ENCODE assay signal across 19 cellular contexts in genomic region chr5:2269656-2270055, GRCh38.
DNase-seq lines count a peak whose midpoint lies in the region; ATAC-seq and TF ChIP-seq lines count a peak whose summit lies in the region.
"Had no signal": no experiment of that assay in that cellular context is flagged by ENCODE, and none has a peak within 500 bp of the region (broad histone marks: within the 10 kb centered on the region; RNA-seq: fewer than 3 reads in every experiment).

No MANE protein-coding gene starts in this region.

- H3K9me3 ChIP-seq in sigmoid colon = no peaks in the 10 kb centered on the region
- H3K9me3 ChIP-seq: BLaER1, Caco-2 had no signal

- H3K27me3 ChIP-seq in sigmoid colon = peaks cover 0 to 6% (median 0%) of the 10 kb centered on the region in 3 donors
- H3K27me3 ChIP-seq: BLaER1 had no signal

- H3K4me3 Mint-ChIP-seq in natural killer cell treated with Interleukin-12 subunit alpha and Interleukin-12 subunit beta and Interleukin-15 and Interleukin-18, amount 100 ng/mL, for 72 hours = no peak overlapping the region
- H3K4me3 Mint-ChIP-seq in natural killer cell = no peak overlapping the region
- H3K4me3 Mint-ChIP-seq: B cell; CD4-positive, CD25-positive, alpha-beta regulatory T cell; CD8-positive, alpha-beta T cell; H9 had no signal

- H3K27me3 Mint-ChIP-seq in natural killer cell treated with Interleukin-12 subunit alpha and Interleukin-12 subunit beta and Interleukin-15 and Interleukin-18, amount 100 ng/mL, for 72 hours = peaks cover 8 to 10% of the 10 kb centered on the region in 2 donors
- peaks cover 0 to 7% of the 10 kb centered on the region in 2 donors for H3K27me3 Mint-ChIP-seq in natural killer cell (ENCODE audit: low read depth in 2 of 2)
- H3K27me3 Mint-ChIP-seq: B cell had no signal

- H3K4me1 ChIP-seq in sigmoid colon = no peaks in the 10 kb centered on the region
- H3K4me1 ChIP-seq: Caco-2 had no signal

- no peak for TF ChIP-seq POLR2A in sigmoid colon (IDR thresholded peaks at IDR 0.05)

- WGBS in sigmoid colon, 2 donors = 74 to 85% methylated on average over 5 of the region's 5 CpGs

- H3K36me3 Mint-ChIP-seq in natural killer cell treated with Interleukin-12 subunit alpha and Interleukin-12 subunit beta and Interleukin-15 and Interleukin-18, amount 100 ng/mL, for 72 hours = no peaks in the 10 kb centered on the region
- no peaks in the 10 kb centered on the region for H3K36me3 Mint-ChIP-seq in natural killer cell
- H3K36me3 Mint-ChIP-seq: CD4-positive, CD25-positive, alpha-beta regulatory T cell; CD8-positive, alpha-beta T cell had no signal

- intact Hi-C loops in natural killer cell (cut with micrococcal nuclease) = no loop called here
- intact Hi-C loops in sigmoid colon (cut with DNase I) = no loop called here

- H3K4me1 Mint-ChIP-seq in natural killer cell treated with Interleukin-12 subunit alpha and Interleukin-12 subunit beta and Interleukin-15 and Interleukin-18, amount 100 ng/mL, for 72 hours (ENCODE audit: low read depth in 2 of 2) = no peaks in the 10 kb centered on the region
- H3K4me1 Mint-ChIP-seq in natural killer cell = no peaks in the 10 kb centered on the region
- H3K4me1 Mint-ChIP-seq: B cell; CD4-positive, CD25-positive, alpha-beta regulatory T cell had no signal

- H3K4me3 ChIP-seq in sigmoid colon = no peak overlapping the region
- H3K4me3 ChIP-seq: BLaER1, GM23248 had no signal

- DNase-seq in natural killer cell treated with Interleukin-12 subunit alpha and Interleukin-12 subunit beta and Interleukin-15 and Interleukin-18, amount 100 ng/mL, for 72 hours (ENCODE audit: low spot score) = no peak
- DNase-seq in natural killer cell = no peak
- DNase-seq in islet precursor cell = peak; percentile 31
- DNase-seq in sigmoid colon = peak; percentile 32
- no peak for DNase-seq in superior temporal gyrus (ENCODE audit: extremely low spot score)
- DNase-seq: Caco-2; CD4-positive, CD25-positive, alpha-beta regulatory T cell; CD8-positive, alpha-beta T cell; DMS153; DND-41; GM23248; H9 had no signal

- H3K27ac Mint-ChIP-seq in natural killer cell treated with Interleukin-12 subunit alpha and Interleukin-12 subunit beta and Interleukin-15 and Interleukin-18, amount 100 ng/mL, for 72 hours = no peak overlapping the region
- H3K27ac Mint-ChIP-seq in natural killer cell = no peak overlapping the region
- H3K27ac Mint-ChIP-seq: B cell; CD4-positive, CD25-positive, alpha-beta regulatory T cell; CD8-positive, alpha-beta T cell had no signal

- TF ChIP-seq CTCF in natural killer cell (IDR thresholded peaks at IDR 0.05) (no peak), sigmoid colon (IDR thresholded peaks at IDR 0.05) (no peak)

- no peaks in the 10 kb centered on the region for H3K36me3 ChIP-seq in sigmoid colon
- H3K36me3 ChIP-seq: BLaER1 had no signal

- no peaks in the 10 kb centered on the region for H3K9me3 Mint-ChIP-seq in natural killer cell treated with Interleukin-12 subunit alpha and Interleukin-12 subunit beta and Interleukin-15 and Interleukin-18, amount 100 ng/mL, for 72 hours
- H3K9me3 Mint-ChIP-seq in natural killer cell = no peaks in the 10 kb centered on the region
- H3K9me3 Mint-ChIP-seq: CD8-positive, alpha-beta T cell; H9 had no signal

- ATAC-seq in natural killer cell treated with Interleukin-12 subunit alpha and Interleukin-12 subunit beta and Interleukin-15 and Interleukin-18, amount 100 ng/mL, for 72 hours = peak; percentile 28 to 43
- no peak for ATAC-seq in natural killer cell
- ATAC-seq in GM19467 (IDR thresholded peaks at IDR 0.05; ENCODE audit: unreplicated experiment) = no peak
- no peak for ATAC-seq in HG02852 (IDR thresholded peaks at IDR 0.05; ENCODE audit: unreplicated experiment)
- ATAC-seq: CD8-positive, alpha-beta T cell; HCT116 had no signal

- TF ChIP-seq EP300 in sigmoid colon (IDR thresholded peaks at IDR 0.05) = no peak

- no peak overlapping the region for H3K27ac ChIP-seq in sigmoid colon
- H3K27ac ChIP-seq: 22Rv1, BLaER1, C4-2B, GM23248 had no signal

Comparison
In these comparisons a context has a peak if more than half of its experiments do, and no peak if none do; other contexts are left out.
1. ATAC-seq: peak in natural killer cell treated with Interleukin-12 subunit alpha and Interleukin-12 subunit beta and Interleukin-15 and Interleukin-18, amount 100 ng/mL, for 72 hours (2 of 2); none in natural killer cell (0 of 3), GM19467 (single experiment) and HG02852 (single experiment).
2. DNase-seq: peak in islet precursor cell (single experiment) and sigmoid colon (single experiment); none in natural killer cell treated with Interleukin-12 subunit alpha and Interleukin-12 subunit beta and Interleukin-15 and Interleukin-18, amount 100 ng/mL, for 72 hours (single experiment), natural killer cell (single experiment) and superior temporal gyrus (single experiment).